1 cellular context compared by ENCODE assay signal in genomic region chr7:74554178-74554577, GRCh38.
TF ChIP-seq lines count a peak whose summit lies in the region.

No MANE protein-coding gene starts in this region.

TF ChIP-seq in A549, 52 proteins besides CTCF, POLR2A, EP300 and RAD21:
- no peak for TF ChIP-seq HMGXB4 (CRISPR knock-in tag; IDR thresholded peaks at IDR 0.05; ENCODE audit: borderline replicate concordance)
- TF ChIP-seq KDM1A (IDR thresholded peaks at IDR 0.05; ENCODE audit: low read depth) = no peak
- no peak for TF ChIP-seq ATOH8 (CRISPR knock-in tag; IDR thresholded peaks at IDR 0.05; ENCODE audit: low read depth)
- no peak for TF ChIP-seq ZSCAN20 (CRISPR knock-in tag; IDR thresholded peaks at IDR 0.05)
- no peak for TF ChIP-seq POLR2AphosphoS2 (conservative IDR thresholded peaks at IDR 0.05; ENCODE audit: low read length)
